In the genomic region with DNA sequence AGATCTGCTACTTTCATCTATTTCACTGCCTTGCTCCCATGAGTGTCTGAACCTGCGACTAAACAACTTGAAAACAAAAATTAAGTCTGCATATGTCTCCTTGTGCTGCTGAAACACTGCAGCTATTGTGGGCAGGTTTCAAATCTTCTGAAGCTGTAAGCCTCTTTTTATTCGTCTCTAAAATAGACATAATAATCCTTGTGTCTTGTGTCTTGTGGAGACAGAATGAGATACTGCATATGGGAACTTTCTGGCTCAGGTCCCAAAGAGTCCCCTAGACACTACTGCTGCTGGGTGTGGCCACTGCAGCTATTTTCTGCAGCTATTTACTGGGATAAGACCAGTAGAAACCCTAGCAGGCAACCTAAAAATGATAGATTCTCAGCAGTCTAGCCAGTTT, we compare ENCODE assay signal across 18 cellular contexts.
DNase-seq lines count a peak whose midpoint lies in the region; FAIRE-seq lines count a peak whose summit lies in the region.
"Had no signal": no experiment of that assay in that cellular context is flagged by ENCODE, and none has a peak within 500 bp of the region (broad histone marks: within the 10 kb centered on the region; RNA-seq: fewer than 3 reads in every experiment).

No MANE protein-coding gene starts in this region.

- DNase-seq in DMS 273 (lab: John Stamatoyannopoulos, UW; ENCODE audit: unreplicated experiment) (peak; percentile 16), DMS 273 treated with DMSO at 0.1 percent for 48 hours (lab: John Stamatoyannopoulos, UW) (no peak), COLO829 (ENCODE audit: low spot score) (peak; percentile 28), foreskin melanocyte (peak; percentile 72), HTR-8/SVneo (ENCODE audit: insufficient read length, low spot score) (no peak), NCI-H1436 (lab: John Stamatoyannopoulos, UW) (no peak)
- DNase-seq: AML-193; CD4-positive, alpha-beta T cell; DMS53; DND-41; EL; GOT3; IMR-90 had no signal

- H3K27ac ChIP-seq in cingulate gyrus (ENCODE audit: low read depth, low read length) = peak overlapping the region; percentile 30
- H3K27ac ChIP-seq: 22Rv1, A549, C4-2B had no signal

- FAIRE-seq in HTR-8/SVneo (lab: Jason Lieb, UNC) = no peak
- FAIRE-seq: A549, GM12878 had no signal

Comparison
In these comparisons a context has a peak if more than half of its experiments do, and no peak if none do; other contexts are left out.
1. DNase-seq: peak in DMS 273 (single experiment), COLO829 (single experiment) and foreskin melanocyte (single experiment); none in DMS 273 treated with DMSO at 0.1 percent for 48 hours (single experiment), HTR-8/SVneo (single experiment) and NCI-H1436 (single experiment).